Comparison of ENCODE assay signal across 8 cellular contexts in genomic region chr9:35657327-35658143, GRCh38. TPM values are rescaled to one million over a fixed set of nuclear protein-coding genes. Genes with fewer than 3 reads are reported as not detected.
DNase-seq lines count a peak whose midpoint lies in the region; ATAC-seq and TF ChIP-seq lines count a peak whose summit lies in the region.

Gene RMRP (minus strand): TSS chr9:35658019.

- POLR2A ChIA-PET in PC-9 (lab: Charles Lee; ENCODE audit: unreplicated experiment) = interaction anchor here (0.5 to 1.9 kb wide), 4 partner anchors 10 to 1010 kb away, joined by 3 to 28 read pairs (median 6); partner anchors contain the start of genes CREB3 and TLN1

- no peaks in the 10 kb centered on the region for H3K36me3 ChIP-seq in PC-9 (ENCODE audit: low read depth)
- peaks cover 0 to 13% of the 10 kb centered on the region in 2 donors for H3K36me3 ChIP-seq in mucosa of rectum (ENCODE audit: control insufficient read depth in 2 of 2, insufficient read depth in 2 of 2, low read length in 2 of 2)

- H3K36me3 Mint-ChIP-seq in activated T-cell treated with anti-CD3 and anti-CD28 coated beads, Interleukin-2, amount 50 U/mL, for 24 hours (ENCODE audit: low read depth) = peaks cover 39% of the 10 kb centered on the region

- H3K9ac ChIP-seq in mucosa of rectum (ENCODE audit: low read depth in 1 of 2, low read length in 2 of 2) = peak within 1 kb of the TSS; percentile 93 to 98

- no peaks in the 10 kb centered on the region for H3K9me3 Mint-ChIP-seq in activated T-cell treated with anti-CD3 and anti-CD28 coated beads, Interleukin-2, amount 50 U/mL, for 24 hours

- H3K27me3 ChIP-seq in PC-9 (ENCODE audit: insufficient read depth, low read depth) (no peaks in the 10 kb centered on the region), mucosa of rectum (ENCODE audit: control insufficient read depth in 2 of 2, insufficient read depth in 2 of 2, low read length in 2 of 2) (no peaks in the 10 kb centered on the region)

- H3K4me3 ChIP-seq in Jurkat, Clone E6-1 (ENCODE audit: low read length) = peak within 1 kb of the TSS; percentile 72
- H3K4me3 ChIP-seq in PC-9 (peak within 1 kb of the TSS; percentile 72), mucosa of rectum (ENCODE audit: low read length in 2 of 2) (peak within 1 kb of the TSS; percentile 91 to 94)

- no peaks in the 10 kb centered on the region for H3K9me2 ChIP-seq in PC-9 (ENCODE audit: insufficient read depth)

- peak within 1 kb of the TSS; percentile 94 for H3K27ac ChIP-seq in PC-9
- peak within 1 kb of the TSS; percentile 99 for H3K27ac ChIP-seq in mucosa of rectum (ENCODE audit: low read depth in 2 of 2, low read length in 2 of 2)

- peak; percentile 87 for ATAC-seq in GM21619 (IDR thresholded peaks at IDR 0.05; ENCODE audit: unreplicated experiment)

- peaks cover 27% of the 10 kb centered on the region for H3K4me1 ChIP-seq in PC-9 (replicated peaks; ENCODE audit: insufficient read depth)
- H3K4me1 ChIP-seq in mucosa of rectum (ENCODE audit: control insufficient read depth in 2 of 2, insufficient read depth in 2 of 2, low read length in 2 of 2) = peaks cover 33 to 38% of the 10 kb centered on the region in 2 donors

- no peaks in the 10 kb centered on the region for H4K20me1 ChIP-seq in PC-9 (ENCODE audit: insufficient read depth)

- H3K79me2 ChIP-seq in PC-9 (ENCODE audit: low read depth) = no peaks in the 10 kb centered on the region

- H3F3A ChIP-seq in PC-9 (ENCODE audit: insufficient read depth, low read depth) = peaks cover 28% of the 10 kb centered on the region; the same call in 1 of the 2 replicates

- H3K9me3 ChIP-seq in PC-9 (ENCODE audit: insufficient read depth, low read depth) = no peaks in the 10 kb centered on the region
- no peaks in the 10 kb centered on the region for H3K9me3 ChIP-seq in mucosa of rectum (ENCODE audit: control insufficient read depth in 2 of 2, low read length in 2 of 2)

- no peak; the same call in 1 of the 2 replicates for TF ChIP-seq CTCF in PC-9 (conservative IDR thresholded peaks at IDR 0.05)

- CTCF ChIA-PET in PC-9 (lab: Charles Lee) = interaction anchor here (0.5 to 0.6 kb wide), 3 partner anchors 32 to 953 kb away, joined by 4 to 6 read pairs (median 6); partner anchors contain the start of gene TPM2

- peak within 1 kb of the TSS; percentile 86 for H3K4me3 Mint-ChIP-seq in activated T-cell treated with anti-CD3 and anti-CD28 coated beads, Interleukin-2, amount 50 U/mL, for 24 hours

- peak within 1 kb of the TSS; percentile 100 for H3K27ac Mint-ChIP-seq in activated T-cell treated with anti-CD3 and anti-CD28 coated beads, Interleukin-2, amount 50 U/mL, for 24 hours

- peaks cover 66% of the 10 kb centered on the region for H3K4me1 Mint-ChIP-seq in activated T-cell treated with anti-CD3 and anti-CD28 coated beads, Interleukin-2, amount 50 U/mL, for 24 hours (ENCODE audit: low read depth)

- DNase-seq in DMS 273 treated with DMSO at 0.1 percent for 48 hours (lab: John Stamatoyannopoulos, UW) = peak; percentile 97
- DNase-seq in Jurkat, Clone E6-1 (ENCODE audit: low read depth, low spot score) = peak; percentile 98
- peak; percentile 91 for DNase-seq in PC-9
- DNase-seq in activated T-cell treated with anti-CD3 and anti-CD28 coated beads, Interleukin-2, amount 50 U/mL, for 24 hours = peak; percentile 94
- DNase-seq in erythroblast (lab: John Stamatoyannopoulos, UW) = peak; percentile 95
- peak; percentile 97 for DNase-seq in stimulated activated CD8-positive, alpha-beta memory T cell treated with anti-CD3 and anti-CD28 coated beads, Interleukin-4, amount 100 ng/mL, for 48 hours

- TF ChIP-seq POLR2A in erythroblast (IDR thresholded peaks at IDR 0.05; ENCODE audit: low read length) = no peak

- H2AFZ ChIP-seq in PC-9 = peak within 1 kb of the TSS; percentile 78

- peaks cover 3% of the 10 kb centered on the region for H3K27me3 Mint-ChIP-seq in activated T-cell treated with anti-CD3 and anti-CD28 coated beads, Interleukin-2, amount 50 U/mL, for 24 hours

- no TSS peak for BruUV-seq in PC-9 (replicated peaks; lab: Mats Ljungman, UMichigan)

- peak within 1 kb of the TSS; percentile 80 for H3K4me2 ChIP-seq in PC-9

- intact Hi-C loops in PC-9 (cut with micrococcal nuclease; ENCODE audit: unreplicated experiment) = loop anchor here (1.0 to 5.0 kb wide), 4 partner anchors 40 to 250 kb away; partner anchors contain the start of genes CREB3, HRCT1, SPAAR and TESK1

RNA-seq across cellular contexts. Expression of gene RMRP, which starts in this region (rescaled TPM):
- not detected for polyA plus RNA-seq in Jurkat, Clone E6-1 (2012; ENCODE audit: insufficient read depth, insufficient read length)
- 13,432 and 13,506 TPM in 2 replicates for total RNA-seq in PC-9 (2021)

Comparison
In these comparisons a context has a peak if more than half of its experiments do, and no peak if none do; other contexts are left out.
1. Peak in every context shown above with its lines: DNase-seq, ATAC-seq, H3K4me3 ChIP-seq and H3K27ac ChIP-seq.